ENCODE assay signal across 19 cellular contexts in genomic region chr6:158521759-158522158, GRCh38. TPM values are rescaled to one million over a fixed set of nuclear protein-coding genes. Genes with fewer than 3 reads are reported as not detected.
DNase-seq lines count a peak whose midpoint lies in the region; ATAC-seq and TF ChIP-seq lines count a peak whose summit lies in the region.
"Had no signal": no experiment of that assay in that cellular context is flagged by ENCODE, and none has a peak within 500 bp of the region (broad histone marks: within the 10 kb centered on the region; RNA-seq: fewer than 3 reads in every experiment).

No MANE protein-coding gene starts in this region.

- ATAC-seq in lung (ENCODE audit: insufficient read depth, low FRiP score) (no peak), right lobe of liver (no peak)
- no peak for ATAC-seq in naive thymus-derived CD8-positive, alpha-beta T cell
- ATAC-seq in natural killer cell treated with Interleukin-12 subunit alpha and Interleukin-12 subunit beta and Interleukin-15 and Interleukin-18, amount 100 ng/mL, for 72 hours = no peak
- ATAC-seq: A549 had no signal

- DNase-seq in endodermal cell (peak; percentile 7), lung (ENCODE audit: low spot score) (peak; percentile 51), ACHN (no peak), right lobe of liver (no peak)
- DNase-seq in naive thymus-derived CD8-positive, alpha-beta T cell = no peak
- DNase-seq in natural killer cell treated with Interleukin-12 subunit alpha and Interleukin-12 subunit beta and Interleukin-15 and Interleukin-18, amount 100 ng/mL, for 72 hours (ENCODE audit: low spot score) = no peak
- DNase-seq: 8988T; C1 segment of cervical spinal cord; Calu3; CD4-positive, alpha-beta memory T cell; COR-L47; DMS53; DMS79 treated with DMSO at 0.1 percent for 48 hours; GF-D8; GOT3; HCEC 1CT had no signal

- no peak overlapping the region for H3K4me3 Mint-ChIP-seq in endodermal cell
- H3K4me3 Mint-ChIP-seq in naive thymus-derived CD8-positive, alpha-beta T cell = no peak overlapping the region
- no peak overlapping the region for H3K4me3 Mint-ChIP-seq in natural killer cell treated with Interleukin-12 subunit alpha and Interleukin-12 subunit beta and Interleukin-15 and Interleukin-18, amount 100 ng/mL, for 72 hours
- H3K4me3 Mint-ChIP-seq: B cell; CD4-positive, alpha-beta memory T cell had no signal

- H3K4me2 ChIP-seq in BLaER1 = peak overlapping the region; percentile 37
- H3K4me2 ChIP-seq: A549 had no signal

- in situ Hi-C loops in ACHN (cut with HindIII; ENCODE audit: low pct_ligation_motif_present, low pct_unique_long_range_greater_than_20kb, low sequenced_read_pairs) = no loop called here

- peaks cover 28% of the 10 kb centered on the region for H3K4me1 ChIP-seq in BLaER1
- H3K4me1 ChIP-seq in endodermal cell (ENCODE audit: control insufficient read depth, insufficient read depth, low read length) = no peaks in the 10 kb centered on the region
- H3K4me1 ChIP-seq in lung (ENCODE audit: control insufficient read depth in 2 of 2, insufficient read depth in 2 of 2, low read length in 2 of 2) = peaks cover 0 to 5% of the 10 kb centered on the region in 2 donors
- no peaks in the 10 kb centered on the region for H3K4me1 ChIP-seq in right lobe of liver

- H3K27ac ChIP-seq in BLaER1 (no peak overlapping the region), endodermal cell (ENCODE audit: low read depth, low read length) (no peak overlapping the region), lung (ENCODE audit: low read depth in 1 of 2, low read length in 1 of 2) (no peak overlapping the region), right lobe of liver (no peak overlapping the region)
- H3K27ac ChIP-seq: A549 had no signal

- H3K9me3 ChIP-seq in BLaER1 (peaks cover 10% of the 10 kb centered on the region; the same call in 1 of the 2 replicates), endodermal cell (ENCODE audit: control insufficient read depth, low read length) (no peaks in the 10 kb centered on the region), lung (ENCODE audit: control insufficient read depth in 2 of 2, insufficient read depth in 1 of 2, low read length in 1 of 2) (peaks cover 0 to 8% of the 10 kb centered on the region in 2 donors), right lobe of liver (no peaks in the 10 kb centered on the region)

- peaks cover 7% of the 10 kb centered on the region for H4K20me1 ChIP-seq in BLaER1

- POLR2A ChIA-PET in naive thymus-derived CD8-positive, alpha-beta T cell (lab: Charles Lee) = no interaction called here

- intact Hi-C loops in right lobe of liver (cut with DNase I) = no loop called here

- peaks cover 33% of the 10 kb centered on the region for H3K27me3 Mint-ChIP-seq in endodermal cell (ENCODE audit: insufficient read depth)
- H3K27me3 Mint-ChIP-seq in naive thymus-derived CD8-positive, alpha-beta T cell = peaks cover 43 to 86% (median 63%) of the 10 kb centered on the region in 5 donors
- H3K27me3 Mint-ChIP-seq in natural killer cell treated with Interleukin-12 subunit alpha and Interleukin-12 subunit beta and Interleukin-15 and Interleukin-18, amount 100 ng/mL, for 72 hours = peaks cover 37 to 41% of the 10 kb centered on the region in 2 donors

- WGBS in endodermal cell (ENCODE audit: insufficient coverage in 1 of 2, insufficient read length in 1 of 2), 2 experiments = no CpG with 5 or more reads among the region's 1 CpG
- WGBS in lung, 2 donors = 65 to 88% methylated on average over 1 of the region's 1 CpG
- WGBS in right lobe of liver (ENCODE audit: insufficient coverage, low coverage, low lambda C conversion rate, missing lambda C conversion rate) = 67% methylated on average over 1 of the region's 1 CpG

- H3K36me3 Mint-ChIP-seq in endodermal cell (ENCODE audit: low read depth) = no peaks in the 10 kb centered on the region
- H3K36me3 Mint-ChIP-seq in naive thymus-derived CD8-positive, alpha-beta T cell = peaks cover 0 to 10% (median 0%) of the 10 kb centered on the region in 3 donors
- H3K36me3 Mint-ChIP-seq in natural killer cell treated with Interleukin-12 subunit alpha and Interleukin-12 subunit beta and Interleukin-15 and Interleukin-18, amount 100 ng/mL, for 72 hours = peaks cover 4% of the 10 kb centered on the region

- H3K27me3 ChIP-seq in BLaER1 = peaks cover 38% of the 10 kb centered on the region
- H3K27me3 ChIP-seq in endodermal cell (ENCODE audit: control insufficient read depth, insufficient read depth, low read length, poor library complexity, severe bottlenecking) = no peaks in the 10 kb centered on the region
- H3K27me3 ChIP-seq in lung (ENCODE audit: control insufficient read depth, insufficient read depth) = no peaks in the 10 kb centered on the region
- H3K27me3 ChIP-seq in right lobe of liver = no peaks in the 10 kb centered on the region

- peaks cover 17% of the 10 kb centered on the region for H3K9me3 Mint-ChIP-seq in endodermal cell
- H3K9me3 Mint-ChIP-seq in naive thymus-derived CD8-positive, alpha-beta T cell = peaks cover 0 to 10% (median 3%) of the 10 kb centered on the region in 9 donors
- no peaks in the 10 kb centered on the region for H3K9me3 Mint-ChIP-seq in natural killer cell treated with Interleukin-12 subunit alpha and Interleukin-12 subunit beta and Interleukin-15 and Interleukin-18, amount 100 ng/mL, for 72 hours

- H3K4me3 ChIP-seq in BLaER1 (no peak overlapping the region), endodermal cell (ENCODE audit: low read length) (no peak overlapping the region), lung (no peak overlapping the region), right lobe of liver (no peak overlapping the region)
- H3K4me3 ChIP-seq: A549 had no signal

- H3K4me1 Mint-ChIP-seq in endodermal cell = peaks cover 9% of the 10 kb centered on the region
- peaks cover 4 to 20% (median 16%) of the 10 kb centered on the region in 4 donors for H3K4me1 Mint-ChIP-seq in naive thymus-derived CD8-positive, alpha-beta T cell
- peaks cover 9 to 11% of the 10 kb centered on the region in 2 donors for H3K4me1 Mint-ChIP-seq in natural killer cell treated with Interleukin-12 subunit alpha and Interleukin-12 subunit beta and Interleukin-15 and Interleukin-18, amount 100 ng/mL, for 72 hours (ENCODE audit: low read depth in 2 of 2)

- TF ChIP-seq POLR2A in right lobe of liver (IDR thresholded peaks at IDR 0.05) = no peak

- no peaks in the 10 kb centered on the region for H3K36me3 ChIP-seq in BLaER1
- no peaks in the 10 kb centered on the region for H3K36me3 ChIP-seq in endodermal cell (ENCODE audit: control insufficient read depth, insufficient read depth, low read length)
- no peaks in the 10 kb centered on the region for H3K36me3 ChIP-seq in lung (ENCODE audit: control insufficient read depth in 2 of 2, insufficient read depth in 2 of 2, low read length in 2 of 2)
- H3K36me3 ChIP-seq in right lobe of liver = no peaks in the 10 kb centered on the region

- no peak overlapping the region for H3K27ac Mint-ChIP-seq in endodermal cell
- no peak overlapping the region for H3K27ac Mint-ChIP-seq in naive thymus-derived CD8-positive, alpha-beta T cell
- no peak overlapping the region for H3K27ac Mint-ChIP-seq in natural killer cell treated with Interleukin-12 subunit alpha and Interleukin-12 subunit beta and Interleukin-15 and Interleukin-18, amount 100 ng/mL, for 72 hours
- H3K27ac Mint-ChIP-seq: B cell; CD4-positive, alpha-beta memory T cell had no signal

- no peak overlapping the region for H3K9ac ChIP-seq in BLaER1
- H3K9ac ChIP-seq in endodermal cell (ENCODE audit: extremely low read depth, low read length, poor library complexity, severe bottlenecking) = no peak overlapping the region

- TF ChIP-seq CTCF in endodermal cell (conservative IDR thresholded peaks at IDR 0.05) (no peak), lung (IDR thresholded peaks at IDR 0.05; ENCODE audit: control extremely low read depth, extremely low read depth) (no peak), right lobe of liver (IDR thresholded peaks at IDR 0.05) (no peak)

RNA-seq across cellular contexts. Expression of gene TMEM181, which starts 38.1 kb away (rescaled TPM):
- total RNA-seq in endodermal cell (10 to 100 TPM; 21.2 to 21.8 TPM), lung (10 to 100 TPM; 22.1 to 28.5 TPM), right lobe of liver (10 to 100 TPM; 11.3 to 14.0 (median 12.5) TPM)
- 20.7 TPM for polyA plus RNA-seq in endodermal cell (2013, experiment 1 of 2)
- polyA plus RNA-seq in endodermal cell (2013, experiment 2 of 2) = 18.7 TPM
- 10 to 100 TPM; 14.5 to 18.8 TPM for polyA plus RNA-seq in lung
- total RNA-seq in naive thymus-derived CD8-positive, alpha-beta T cell = 10 to 100 TPM; 16.6 to 16.9 TPM
- 1 to 10 TPM; 3.9 to 4.6 (median 4.2) TPM for polyA plus RNA-seq in naive thymus-derived CD8-positive, alpha-beta T cell
- total RNA-seq in natural killer cell treated with Interleukin-12 subunit alpha and Interleukin-12 subunit beta and Interleukin-15 and Interleukin-18, amount 100 ng/mL, for 72 hours = 10 to 100 TPM; 19.6 to 30.9 TPM

Comparison
In these comparisons a context has a peak if more than half of its experiments do, and no peak if none do; other contexts are left out.
1. DNase-seq: peak in endodermal cell (single experiment) and lung (single experiment); none in ACHN (single experiment), naive thymus-derived CD8-positive, alpha-beta T cell (0 of 10), right lobe of liver (0 of 3) and natural killer cell treated with Interleukin-12 subunit alpha and Interleukin-12 subunit beta and Interleukin-15 and Interleukin-18, amount 100 ng/mL, for 72 hours (single experiment).